16 cellular contexts compared by ENCODE assay signal in the genomic region with DNA sequence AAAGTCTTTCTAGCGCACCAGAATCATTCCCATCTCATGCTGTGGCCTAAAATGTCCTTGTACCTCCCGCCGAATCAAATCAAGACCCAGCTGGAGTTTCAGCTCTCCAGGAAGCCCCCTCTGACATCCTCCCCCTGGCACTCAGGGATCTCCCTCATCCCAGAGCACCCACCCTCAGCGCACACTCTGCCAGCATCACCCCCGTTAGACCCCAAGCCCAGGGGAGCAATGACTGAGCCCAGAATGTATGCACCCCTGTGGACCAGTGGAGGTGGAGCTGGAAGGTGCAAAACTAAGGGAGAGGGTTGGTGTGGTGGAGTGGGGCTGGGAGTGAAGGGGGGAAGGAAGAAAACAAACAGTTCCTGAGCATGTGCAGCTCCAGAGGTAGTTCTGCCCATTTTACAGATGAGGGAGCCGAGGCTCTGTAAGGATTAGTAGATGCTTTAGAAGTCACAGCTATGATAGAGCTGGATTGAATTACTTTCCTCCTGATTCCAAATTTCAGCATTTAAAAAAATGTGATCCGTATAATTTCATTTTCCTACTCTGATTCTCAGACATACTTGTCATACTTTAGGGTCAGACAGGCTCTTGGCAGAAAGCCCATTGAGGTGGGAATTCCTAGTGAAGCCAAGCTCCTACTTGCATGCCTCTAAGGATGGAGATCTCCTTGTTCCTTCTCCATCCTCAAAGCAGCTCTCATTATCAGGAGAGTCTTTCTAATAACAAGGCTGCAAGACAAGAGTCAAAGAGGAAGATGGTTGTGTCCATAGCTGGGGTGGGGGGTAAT.
A peak's percentile ranks its signal among the peaks of the same experiment; 100 is the strongest.
DNase-seq lines count a peak whose midpoint lies in the region; ATAC-seq, FAIRE-seq and TF ChIP-seq lines count a peak whose summit lies in the region.
"Had no signal": no experiment of that assay in that cellular context is flagged by ENCODE, and none has a peak within 500 bp of the region (broad histone marks: within the 10 kb centered on the region; RNA-seq: fewer than 3 reads in every experiment).

No MANE protein-coding gene starts in this region.

- in situ Hi-C loops in astrocyte of the cerebellum (cut with HindIII; ENCODE audit: low sequenced_read_pairs), result no loop called here

- CTCF ChIA-PET in naive thymus-derived CD4-positive, alpha-beta T cell (lab: Charles Lee), result no interaction called here

- FAIRE-seq in urothelium cell line (lab: Jason Lieb, UNC) (no peak), kidney (lab: Jason Lieb, UNC) (no peak)

- TF ChIP-seq CTCF in right atrium auricular region (IDR thresholded peaks at IDR 0.05) (no peak), astrocyte of the cerebellum (IDR thresholded peaks at IDR 0.05; ENCODE audit: low read depth, low read length, missing control alignments) (no peak), kidney (IDR thresholded peaks at IDR 0.05; ENCODE audit: borderline replicate concordance, extremely low read depth, insufficient read depth) (no peak)

- H3K27ac Mint-ChIP-seq in naive thymus-derived CD4-positive, alpha-beta T cell, result no peak overlapping the region
- H3K27ac Mint-ChIP-seq: CD8-positive, alpha-beta T cell had no signal

- H3K27me3 ChIP-seq in right atrium auricular region, result no peaks in the 10 kb centered on the region
- no peaks in the 10 kb centered on the region for H3K27me3 ChIP-seq in naive thymus-derived CD4-positive, alpha-beta T cell (ENCODE audit: control insufficient read depth in 2 of 2, insufficient read depth in 2 of 2, low read length in 2 of 2)
- H3K27me3 ChIP-seq: MG63 had no signal

- no peak overlapping the region for H3K4me3 Mint-ChIP-seq in naive thymus-derived CD4-positive, alpha-beta T cell
- H3K4me3 Mint-ChIP-seq: CD8-positive, alpha-beta T cell had no signal

- H3K36me3 Mint-ChIP-seq in naive thymus-derived CD4-positive, alpha-beta T cell, result no peaks in the 10 kb centered on the region
- H3K36me3 Mint-ChIP-seq: CD8-positive, alpha-beta T cell had no signal

- H3K4me3 ChIP-seq in right atrium auricular region (no peak overlapping the region), astrocyte of the cerebellum (ENCODE audit: low read depth, low read length) (no peak overlapping the region), kidney (ENCODE audit: low read length in 2 of 2) (no peak overlapping the region)
- H3K4me3 ChIP-seq in naive thymus-derived CD4-positive, alpha-beta T cell (ENCODE audit: low read length), result no peak overlapping the region
- H3K4me3 ChIP-seq: MG63 had no signal

- POLR2A ChIA-PET in naive thymus-derived CD4-positive, alpha-beta T cell (lab: Charles Lee), result no interaction called here

- no peaks in the 10 kb centered on the region for H3K36me3 ChIP-seq in right atrium auricular region
- no peaks in the 10 kb centered on the region for H3K36me3 ChIP-seq in kidney (ENCODE audit: control insufficient read depth in 1 of 2, insufficient read depth in 2 of 2, low read length in 2 of 2)
- H3K36me3 ChIP-seq in naive thymus-derived CD4-positive, alpha-beta T cell (ENCODE audit: control insufficient read depth in 2 of 3, insufficient read depth in 3 of 3, low read length in 3 of 3), result no peaks in the 10 kb centered on the region
- H3K36me3 ChIP-seq: MG63 had no signal

- H3K4me1 ChIP-seq in right atrium auricular region, result no peaks in the 10 kb centered on the region
- no peaks in the 10 kb centered on the region for H3K4me1 ChIP-seq in kidney (ENCODE audit: control insufficient read depth in 1 of 2, insufficient read depth in 1 of 2, low read depth in 1 of 2, low read length in 2 of 2)
- no peaks in the 10 kb centered on the region for H3K4me1 ChIP-seq in naive thymus-derived CD4-positive, alpha-beta T cell (ENCODE audit: control insufficient read depth in 2 of 2, insufficient read depth in 2 of 2, low read length in 2 of 2)

- H3K27ac ChIP-seq in right atrium auricular region, result no peak overlapping the region
- H3K27ac ChIP-seq in kidney (ENCODE audit: low read depth in 2 of 2, low read length in 2 of 2), result no peak overlapping the region
- no peak overlapping the region for H3K27ac ChIP-seq in naive thymus-derived CD4-positive, alpha-beta T cell (ENCODE audit: low read depth, low read length)
- H3K27ac ChIP-seq: KMS-11 had no signal

- H3K9me3 ChIP-seq in right atrium auricular region (no peaks in the 10 kb centered on the region), kidney (ENCODE audit: control insufficient read depth in 1 of 2, low read length in 2 of 2) (no peaks in the 10 kb centered on the region)
- no peaks in the 10 kb centered on the region for H3K9me3 ChIP-seq in naive thymus-derived CD4-positive, alpha-beta T cell (ENCODE audit: control insufficient read depth in 2 of 3, low read length in 3 of 3)
- H3K9me3 ChIP-seq: MG63 had no signal

- intact Hi-C loops in Right ventricle myocardium inferior (cut with DNase I), result no loop called here
- intact Hi-C loops in kidney (cut with DNase I), result no loop called here
- intact Hi-C loops in naive thymus-derived CD4-positive, alpha-beta T cell (cut with micrococcal nuclease), result no loop called here

- no peak overlapping the region for H3K9ac ChIP-seq in kidney (ENCODE audit: low read length in 2 of 2)
- H3K9ac ChIP-seq: KMS-11 had no signal

- ATAC-seq in Right ventricle myocardium inferior, result no peak
- no peak for ATAC-seq in naive thymus-derived CD4-positive, alpha-beta T cell
- ATAC-seq: CD8-positive, alpha-beta T cell had no signal

- DNase-seq in Right ventricle myocardium inferior (ENCODE audit: missing footprints) (peak; percentile 4), right atrium auricular region (ENCODE audit: low spot score) (no peak), astrocyte of the cerebellum (ENCODE audit: low read depth) (peak; percentile 38), iris pigment epithelial cell (ENCODE audit: low read depth) (peak; percentile 13), urothelium cell line (ENCODE audit: low spot score) (peak; percentile 41), HK-2 (ENCODE audit: unreplicated experiment) (no peak), kidney (no peak)
- DNase-seq in naive thymus-derived CD4-positive, alpha-beta T cell, result no peak
- DNase-seq: 8988T; CD8-positive, alpha-beta T cell; GOT3; MG63; NCI-H1092; NCI-H1694; NCI-H510A treated with DMSO at 0.1 percent for 48 hours had no signal

- peaks cover 0 to 21% (median 15%) of the 10 kb centered on the region in 5 donors for H3K27me3 Mint-ChIP-seq in naive thymus-derived CD4-positive, alpha-beta T cell

- H3K9me3 Mint-ChIP-seq in naive thymus-derived CD4-positive, alpha-beta T cell, result peaks cover 0 to 2% (median 0%) of the 10 kb centered on the region in 11 donors

- H3K4me1 Mint-ChIP-seq in naive thymus-derived CD4-positive, alpha-beta T cell, result no peaks in the 10 kb centered on the region

Comparison
In these comparisons a context has a peak if more than half of its experiments do, and no peak if none do; other contexts are left out.
1. DNase-seq: peak in Right ventricle myocardium inferior (single experiment), astrocyte of the cerebellum (single experiment), iris pigment epithelial cell (single experiment) and urothelium cell line (single experiment); none in right atrium auricular region (single experiment), HK-2 (single experiment), kidney (single experiment) and naive thymus-derived CD4-positive, alpha-beta T cell (0 of 9).